In genomic region chr5:113091622-113092021, GRCh38 we compare ENCODE assay signal across 22 cellular contexts.
"Had no signal": no experiment of that assay in that cellular context is flagged by ENCODE, and none has a peak within 500 bp of the region (broad histone marks: within the 10 kb centered on the region; RNA-seq: fewer than 3 reads in every experiment).

No MANE protein-coding gene starts in this region.

- H3K9me3 Mint-ChIP-seq: activated CD4-positive, alpha-beta memory T cell treated with anti-CD3 and anti-CD28 coated beads, Interleukin-2, amount 10 ng/mL, durations not matched to agents 7 days and 5 days; activated CD4-positive, alpha-beta T cell treated with anti-CD3 and anti-CD28 coated beads, Interleukin-2, amount 10 ng/mL, durations not matched to agents 7 days and 5 days; activated naive CD8-positive, alpha-beta T cell treated with anti-CD3 and anti-CD28 coated beads, Interleukin-2, amount 10 ng/mL, durations not matched to agents 7 days and 5 days; activated T-cell treated with anti-CD3 and anti-CD28 coated beads, Interleukin-2, amount 50 U/mL, for 72 hours; T-helper 1 cell treated with Interleukin-12 subunit alpha and Interleukin-12 subunit beta and Interleukin-4 antibody, amounts not matched to agents 30 μg/mL and 1 μg/mL, for 36 hours had no signal

- H3K4me1 Mint-ChIP-seq: activated CD4-positive, alpha-beta memory T cell treated with anti-CD3 and anti-CD28 coated beads, Interleukin-2, amount 10 ng/mL, durations not matched to agents 7 days and 5 days; activated CD4-positive, alpha-beta T cell treated with anti-CD3 and anti-CD28 coated beads, Interleukin-2, amount 10 ng/mL, durations not matched to agents 7 days and 5 days; activated naive CD8-positive, alpha-beta T cell treated with anti-CD3 and anti-CD28 coated beads, Interleukin-2, amount 10 ng/mL, durations not matched to agents 7 days and 5 days had no signal

- FAIRE-seq: TTC549 had no signal

- H3K27ac Mint-ChIP-seq: activated CD4-positive, alpha-beta memory T cell treated with anti-CD3 and anti-CD28 coated beads, Interleukin-2, amount 10 ng/mL, durations not matched to agents 7 days and 5 days; activated CD4-positive, alpha-beta T cell treated with anti-CD3 and anti-CD28 coated beads, Interleukin-2, amount 10 ng/mL, durations not matched to agents 7 days and 5 days; activated naive CD8-positive, alpha-beta T cell treated with anti-CD3 and anti-CD28 coated beads, Interleukin-2, amount 10 ng/mL, durations not matched to agents 7 days and 5 days; activated T-cell treated with anti-CD3 and anti-CD28 coated beads, Interleukin-2, amount 50 U/mL, for 72 hours; T-helper 1 cell treated with Interleukin-12 subunit alpha and Interleukin-12 subunit beta and Interleukin-4 antibody, amounts not matched to agents 30 μg/mL and 1 μg/mL, for 36 hours had no signal

- H3K4me3 Mint-ChIP-seq: activated CD4-positive, alpha-beta memory T cell treated with anti-CD3 and anti-CD28 coated beads, Interleukin-2, amount 10 ng/mL, durations not matched to agents 7 days and 5 days; activated CD4-positive, alpha-beta T cell treated with anti-CD3 and anti-CD28 coated beads, Interleukin-2, amount 10 ng/mL, durations not matched to agents 7 days and 5 days; activated naive CD8-positive, alpha-beta T cell treated with anti-CD3 and anti-CD28 coated beads, Interleukin-2, amount 10 ng/mL, durations not matched to agents 7 days and 5 days; activated T-cell treated with anti-CD3 and anti-CD28 coated beads, Interleukin-2, amount 50 U/mL, for 72 hours; T-helper 1 cell treated with Interleukin-12 subunit alpha and Interleukin-12 subunit beta and Interleukin-4 antibody, amounts not matched to agents 30 μg/mL and 1 μg/mL, for 36 hours had no signal

- H3K36me3 Mint-ChIP-seq: activated naive CD8-positive, alpha-beta T cell treated with anti-CD3 and anti-CD28 coated beads, Interleukin-2, amount 10 ng/mL, durations not matched to agents 7 days and 5 days had no signal

- H3K36me3 ChIP-seq: adrenal gland, breast epithelium, MG63 had no signal

- H3K27ac ChIP-seq: adrenal gland, breast epithelium had no signal

- H3K27me3 Mint-ChIP-seq: activated naive CD8-positive, alpha-beta T cell treated with anti-CD3 and anti-CD28 coated beads, Interleukin-2, amount 10 ng/mL, durations not matched to agents 7 days and 5 days had no signal

- H3K27me3 ChIP-seq: adrenal gland, breast epithelium, MG63 had no signal

- H3K4me3 ChIP-seq: adrenal gland, breast epithelium, MG63 had no signal

- H3K9me3 ChIP-seq: adrenal gland, breast epithelium, MG63 had no signal

- ATAC-seq: PC-3 had no signal

- DNase-seq: activated CD4-positive, alpha-beta memory T cell treated with anti-CD3 and anti-CD28 coated beads, Interleukin-2, amount 10 ng/mL, durations not matched to agents 7 days and 5 days; activated CD4-positive, alpha-beta T cell treated with anti-CD3 and anti-CD28 coated beads, Interleukin-2, amount 10 ng/mL, durations not matched to agents 7 days and 5 days; activated CD4-positive, CD25-positive, alpha-beta regulatory T cell; activated naive CD4-positive, alpha-beta T cell treated with anti-CD3 and anti-CD28 coated beads, Interleukin-2, amount 50 U/mL, for 16 hours; activated naive CD8-positive, alpha-beta T cell treated with anti-CD3 and anti-CD28 coated beads, Interleukin-2, amount 10 ng/mL, durations not matched to agents 7 days and 5 days; activated T-cell treated with anti-CD3 and anti-CD28 coated beads for 4 hours; activated T-cell treated with anti-CD3 and anti-CD28 coated beads, Interleukin-2, amount 50 U/mL, for 72 hours; adrenal gland; aorta; MG63; MV-4-11; NCI-H1092 treated with DMSO at 0.1 percent for 48 hours; NCI-H1436; NCI-H187; NCI-H2081; NCI-H510A treated with DMSO at 0.1 percent for 48 hours; NCI-H69; PC-3; SHP77 treated with DMSO at 0.1 percent for 48 hours had no signal
